ENCODE assay signal across 8 cellular contexts in genomic region chr11:35390737-35391682, GRCh38. TPM values are rescaled to one million over a fixed set of nuclear protein-coding genes. Genes with fewer than 3 reads are reported as not detected.
DNase-seq lines count a peak whose midpoint lies in the region; ATAC-seq and TF ChIP-seq lines count a peak whose summit lies in the region.

No MANE protein-coding gene starts in this region.

- H3K27ac ChIP-seq in body of pancreas: peak overlapping the region; percentile 76 to 87 (median 82)

- no peaks in the 10 kb centered on the region for H3K36me3 ChIP-seq in body of pancreas (replicated peaks in 1 of 2; ENCODE audit: insufficient read depth in 1 of 2, low read depth in 2 of 2)

- no peak overlapping the region for H3K4me3 ChIP-seq in body of pancreas

- intact Hi-C loops in body of pancreas (cut with DNase I): no loop called here

- no peak for TF ChIP-seq CTCF in body of pancreas (IDR thresholded peaks at IDR 0.05)

- no peak for TF ChIP-seq POLR2A in body of pancreas (IDR thresholded peaks at IDR 0.05)

- no peaks in the 10 kb centered on the region for H3K27me3 ChIP-seq in body of pancreas

- WGBS in body of pancreas, 2 donors: 40 to 46% methylated on average over 13 of the region's 13 CpGs

- H3K9me3 ChIP-seq in body of pancreas: no peaks in the 10 kb centered on the region

- no peak for DNase-seq in activated CD4-positive, CD25-positive, alpha-beta regulatory T cell treated with anti-CD3 and anti-CD28 coated beads, Interleukin-2, amount 50 U/mL, for 72 hours
- DNase-seq in NCI-H748 treated with DMSO at 0.1 percent for 48 hours (lab: John Stamatoyannopoulos, UW): peak; percentile 53
- peak; percentile 35 to 83 (median 67) for DNase-seq in body of pancreas
- peak; percentile 35 for DNase-seq in stimulated activated CD4-positive, alpha-beta T cell treated with anti-CD3 and anti-CD28 coated beads, Interleukin-2, amount 100 ng/mL, for 4 hours (ENCODE audit: low read depth)
- no peak for DNase-seq in NCI-H187 treated with DMSO at 0.1 percent for 48 hours (lab: John Stamatoyannopoulos, UW)

- H3K4me1 ChIP-seq in body of pancreas: peaks cover 70% of the 10 kb centered on the region

- ATAC-seq in activated CD4-positive, CD25-positive, alpha-beta regulatory T cell treated with anti-CD3 and anti-CD28 coated beads, Interleukin-2, amount 50 U/mL, for 24 hours: peak; percentile 82 to 89
- ATAC-seq in HG02870 (IDR thresholded peaks at IDR 0.05; ENCODE audit: unreplicated experiment): peak; percentile 85
- peak; percentile 73 for ATAC-seq in body of pancreas
- no peak for ATAC-seq in HG02970 (IDR thresholded peaks at IDR 0.05; ENCODE audit: low FRiP score, unreplicated experiment)

RNA-seq across cellular contexts. Expression of gene SLC1A2, which starts 28.3 kb away (rescaled TPM):
- total RNA-seq in body of pancreas: 10 to 100 TPM; 23.1 to 73.7 TPM

Comparison
In these comparisons a context has a peak if more than half of its experiments do, and no peak if none do; other contexts are left out.
1. DNase-seq: peak in NCI-H748 treated with DMSO at 0.1 percent for 48 hours (single experiment), body of pancreas (4 of 4) and stimulated activated CD4-positive, alpha-beta T cell treated with anti-CD3 and anti-CD28 coated beads, Interleukin-2, amount 100 ng/mL, for 4 hours (single experiment); none in activated CD4-positive, CD25-positive, alpha-beta regulatory T cell treated with anti-CD3 and anti-CD28 coated beads, Interleukin-2, amount 50 U/mL, for 72 hours (single experiment) and NCI-H187 treated with DMSO at 0.1 percent for 48 hours (single experiment).